In the genomic region with DNA sequence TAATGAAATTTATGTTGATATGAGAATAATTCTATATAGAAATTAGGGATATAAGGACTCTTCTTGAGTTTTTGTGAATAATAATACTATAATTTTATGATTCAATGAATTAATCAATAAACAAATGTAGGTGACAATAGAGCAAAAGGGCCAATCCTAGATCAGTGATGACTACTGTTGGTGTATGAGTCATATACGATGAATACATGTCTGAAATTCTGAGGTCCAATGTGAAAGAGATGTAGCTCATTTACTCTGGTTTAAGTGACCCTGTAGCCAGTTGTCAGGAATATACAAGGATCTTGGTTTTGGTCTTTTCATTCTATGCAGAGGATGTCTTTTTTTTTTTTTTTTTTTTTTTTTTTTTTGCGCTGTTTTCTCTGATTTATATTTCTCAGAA, we compare ENCODE assay signal across 21 cellular contexts.
"Had no signal": no experiment of that assay in that cellular context is flagged by ENCODE, and none has a peak within 500 bp of the region (broad histone marks: within the 10 kb centered on the region; RNA-seq: fewer than 3 reads in every experiment).

No MANE protein-coding gene starts in this region.

- H3K36me3 Mint-ChIP-seq: activated naive CD8-positive, alpha-beta T cell treated with anti-CD3 and anti-CD28 coated beads, Interleukin-2, amount 10 ng/mL, durations not matched to agents 7 days and 5 days; memory B cell; naive B cell had no signal

- H3K4me1 ChIP-seq: gastrocnemius medialis, heart right ventricle, psoas muscle, right lobe of liver, suprapubic skin, transverse colon had no signal

- DNase-seq: activated CD4-positive, alpha-beta T cell treated with anti-CD3 and anti-CD28 coated beads, Interleukin-2, amount 10 ng/mL, durations not matched to agents 24 days and 14 days; activated CD8-positive, alpha-beta T cell treated with anti-CD3 and anti-CD28 coated beads for 36 hours; activated naive CD4-positive, alpha-beta T cell treated with Interleukin-2 at 50 U/mL for 16 hours; activated naive CD8-positive, alpha-beta T cell treated with anti-CD3 and anti-CD28 coated beads, Interleukin-2, amount 10 ng/mL, durations not matched to agents 7 days and 5 days; activated T-cell treated with anti-CD3 and anti-CD28 coated beads, Interleukin-2, amount 50 U/mL, for 24 hours; amygdala; gastrocnemius medialis; heart right ventricle; naive B cell; ovary; psoas muscle; right lobe of liver; stimulated activated CD4-positive, alpha-beta T cell treated with anti-CD3 and anti-CD28 coated beads, Interleukin-4, amount 100 ng/mL, for 1 hour; stimulated activated naive CD8-positive, alpha-beta T cell treated with anti-CD3 and anti-CD28 coated beads, Interleukin-15, amount 100 ng/mL, for 72 hours; T-helper 9 cell; transverse colon had no signal

- H3K4me1 Mint-ChIP-seq: activated CD4-positive, alpha-beta T cell treated with anti-CD3 and anti-CD28 coated beads, Interleukin-2, amount 10 ng/mL, durations not matched to agents 24 days and 14 days; activated naive CD8-positive, alpha-beta T cell treated with anti-CD3 and anti-CD28 coated beads, Interleukin-2, amount 10 ng/mL, durations not matched to agents 7 days and 5 days; memory B cell; naive B cell; stimulated activated naive CD8-positive, alpha-beta T cell treated with anti-CD3 and anti-CD28 coated beads, Interleukin-15, amount 100 ng/mL, for 72 hours had no signal

- H3K9me3 Mint-ChIP-seq: activated CD4-positive, alpha-beta T cell treated with anti-CD3 and anti-CD28 coated beads, Interleukin-2, amount 10 ng/mL, durations not matched to agents 24 days and 14 days; activated CD8-positive, alpha-beta T cell treated with anti-CD3 and anti-CD28 coated beads for 36 hours; activated naive CD8-positive, alpha-beta T cell treated with anti-CD3 and anti-CD28 coated beads, Interleukin-2, amount 10 ng/mL, durations not matched to agents 7 days and 5 days; activated T-cell treated with anti-CD3 and anti-CD28 coated beads, Interleukin-2, amount 50 U/mL, for 24 hours; activated T-helper 2 cell treated with anti-CD3 and anti-CD28 coated beads, Interferon-gamma antibody, Interleukin-2, Interleukin-4, amounts not matched to agents 10 μg/mL and 5 μg/mL and 100 μg/mL, durations not matched to agents 14 hours and 24 hours and 36 hours; naive B cell; stimulated activated naive CD8-positive, alpha-beta T cell treated with anti-CD3 and anti-CD28 coated beads, Interleukin-15, amount 100 ng/mL, for 72 hours had no signal

- H3K4me3 ChIP-seq: coronary artery, gastrocnemius medialis, heart right ventricle, ovary, psoas muscle, right lobe of liver, smooth muscle cell, suprapubic skin, transverse colon had no signal

- H3K9me3 ChIP-seq: gastrocnemius medialis, heart right ventricle, ovary, psoas muscle, right lobe of liver, suprapubic skin, transverse colon had no signal

- H3K27me3 Mint-ChIP-seq: activated CD4-positive, alpha-beta T cell treated with anti-CD3 and anti-CD28 coated beads, Interleukin-2, amount 10 ng/mL, durations not matched to agents 24 days and 14 days; memory B cell; stimulated activated naive CD8-positive, alpha-beta T cell treated with anti-CD3 and anti-CD28 coated beads, Interleukin-15, amount 100 ng/mL, for 72 hours had no signal

- ATAC-seq: activated CD8-positive, alpha-beta T cell treated with anti-CD3 and anti-CD28 coated beads for 36 hours; gastrocnemius medialis; heart right ventricle; psoas muscle; right lobe of liver; stimulated activated naive CD8-positive, alpha-beta T cell treated with anti-CD3 and anti-CD28 coated beads, Interleukin-15, amount 100 ng/mL, for 72 hours had no signal

- H3K27ac ChIP-seq: coronary artery, gastrocnemius medialis, heart right ventricle, ovary, psoas muscle, right lobe of liver, suprapubic skin, transverse colon had no signal

- H3K4me3 Mint-ChIP-seq: activated CD4-positive, alpha-beta T cell treated with anti-CD3 and anti-CD28 coated beads, Interleukin-2, amount 10 ng/mL, durations not matched to agents 24 days and 14 days; activated CD8-positive, alpha-beta T cell treated with anti-CD3 and anti-CD28 coated beads for 36 hours; activated naive CD8-positive, alpha-beta T cell treated with anti-CD3 and anti-CD28 coated beads, Interleukin-2, amount 10 ng/mL, durations not matched to agents 7 days and 5 days; activated T-cell treated with anti-CD3 and anti-CD28 coated beads, Interleukin-2, amount 50 U/mL, for 24 hours; memory B cell; naive B cell; stimulated activated naive CD8-positive, alpha-beta T cell treated with anti-CD3 and anti-CD28 coated beads, Interleukin-15, amount 100 ng/mL, for 72 hours had no signal

- H3K36me3 ChIP-seq: gastrocnemius medialis, heart right ventricle, ovary, right lobe of liver, suprapubic skin, transverse colon had no signal

- H3K27ac Mint-ChIP-seq: activated CD4-positive, alpha-beta T cell treated with anti-CD3 and anti-CD28 coated beads, Interleukin-2, amount 10 ng/mL, durations not matched to agents 24 days and 14 days; activated CD8-positive, alpha-beta T cell treated with anti-CD3 and anti-CD28 coated beads for 36 hours; activated naive CD8-positive, alpha-beta T cell treated with anti-CD3 and anti-CD28 coated beads, Interleukin-2, amount 10 ng/mL, durations not matched to agents 7 days and 5 days; activated T-cell treated with anti-CD3 and anti-CD28 coated beads, Interleukin-2, amount 50 U/mL, for 24 hours; activated T-helper 2 cell treated with anti-CD3 and anti-CD28 coated beads, Interferon-gamma antibody, Interleukin-2, Interleukin-4, amounts not matched to agents 10 μg/mL and 5 μg/mL and 100 μg/mL, durations not matched to agents 14 hours and 24 hours and 36 hours; memory B cell; naive B cell; stimulated activated naive CD8-positive, alpha-beta T cell treated with anti-CD3 and anti-CD28 coated beads, Interleukin-15, amount 100 ng/mL, for 72 hours had no signal

- H3K27me3 ChIP-seq: gastrocnemius medialis, heart right ventricle, ovary, right lobe of liver, suprapubic skin, transverse colon had no signal
